Comparison of ENCODE assay signal across 43 cellular contexts in the genomic region with DNA sequence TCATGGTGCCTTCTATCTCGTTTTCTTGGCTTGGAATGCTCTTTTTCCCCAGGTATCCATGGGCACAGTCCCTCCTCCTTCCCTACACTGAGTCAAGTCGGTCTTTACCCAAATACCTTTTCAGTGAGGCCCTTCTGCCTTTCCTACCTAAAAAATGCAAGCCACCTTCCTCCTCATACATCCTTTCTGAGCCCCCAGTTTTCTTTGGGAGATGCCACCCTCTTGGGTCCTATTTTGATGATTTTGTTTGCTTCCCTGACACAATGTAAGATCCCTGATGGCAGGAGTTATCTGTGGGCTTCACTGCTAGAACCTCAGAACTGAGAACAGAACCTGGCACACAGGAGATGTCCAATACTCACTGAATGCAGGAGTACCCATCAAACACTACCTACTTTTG. TPM values are rescaled to one million over a fixed set of nuclear protein-coding genes. Genes with fewer than 3 reads are reported as not detected.
"Had no signal": no experiment of that assay in that cellular context is flagged by ENCODE, and none has a peak within 500 bp of the region (broad histone marks: within the 10 kb centered on the region; RNA-seq: fewer than 3 reads in every experiment).

No MANE protein-coding gene starts in this region.

- H3K27me3 Mint-ChIP-seq: activated naive CD4-positive, alpha-beta T cell treated with anti-CD3 and anti-CD28 coated beads, Interleukin-2, amount 10 ng/mL, durations not matched to agents 7 days and 5 days; activated naive CD8-positive, alpha-beta T cell treated with anti-CD3 and anti-CD28 coated beads, Interleukin-2, amount 10 ng/mL, durations not matched to agents 7 days and 5 days; brain had no signal

- H3K36me3 ChIP-seq: adrenal gland, ascending aorta, brain microvascular endothelial cell, breast epithelium, cardiac muscle cell had no signal

- ATAC-seq: activated naive CD4-positive, alpha-beta T cell treated with anti-CD3 and anti-CD28 coated beads, Interleukin-2, amount 50 U/mL, for 72 hours; activated naive CD8-positive, alpha-beta T cell treated with anti-CD3 and anti-CD28 coated beads, Interleukin-2, amount 50 U/mL, for 24 hours; activated T-cell treated with anti-CD3 and anti-CD28 coated beads, Interleukin-2, amount 50 U/mL, for 4 hours; activated T-cell treated with anti-CD3 and anti-CD28 coated beads, Interleukin-2, amount 50 U/mL, for 72 hours; activated T-helper 17 cell treated with anti-CD3 and anti-CD28 coated beads, Interleukin-2, amount 50 U/mL, for 72 hours; body of pancreas had no signal

- H3K4me1 ChIP-seq: adrenal gland, ascending aorta, body of pancreas, breast epithelium had no signal

- H3K27ac Mint-ChIP-seq: activated naive CD4-positive, alpha-beta T cell treated with anti-CD3 and anti-CD28 coated beads for 36 hours; activated naive CD4-positive, alpha-beta T cell treated with anti-CD3 and anti-CD28 coated beads, Interleukin-2, amount 10 ng/mL, durations not matched to agents 7 days and 5 days; activated naive CD4-positive, alpha-beta T cell treated with anti-CD3 and anti-CD28 coated beads, Interleukin-2, amount 50 U/mL, for 24 hours; activated naive CD4-positive, alpha-beta T cell treated with anti-CD3 and anti-CD28 coated beads, Interleukin-2, amount 50 U/mL, for 72 hours; activated naive CD8-positive, alpha-beta T cell; activated naive CD8-positive, alpha-beta T cell treated with anti-CD3 and anti-CD28 coated beads for 36 hours; activated naive CD8-positive, alpha-beta T cell treated with anti-CD3 and anti-CD28 coated beads, Interleukin-2, amount 10 ng/mL, durations not matched to agents 7 days and 5 days; activated naive CD8-positive, alpha-beta T cell treated with anti-CD3 and anti-CD28 coated beads, Interleukin-2, amount 50 U/mL, for 24 hours; activated T-cell treated with anti-CD3 and anti-CD28 coated beads, Interleukin-2, amount 50 U/mL, for 24 hours; activated T-cell treated with anti-CD3 and anti-CD28 coated beads, Interleukin-2, amount 50 U/mL, for 72 hours; activated T-helper 1 cell treated with anti-CD3 and anti-CD28 coated beads, Interleukin-12 subunit alpha, Interleukin-12 subunit beta, Interleukin-2, Interleukin-4 antibody, amounts not matched to agents 30 ng/mL and 10 ng/mL and 1 ng/mL, durations not matched to agents 14 hours and 24 hours and 36 hours; activated T-helper 17 cell treated with anti-CD3 and anti-CD28 coated beads, Interleukin-2, amount 50 U/mL, for 72 hours; activated T-helper 2 cell treated with anti-CD3 and anti-CD28 coated beads, Interferon-gamma antibody, Interleukin-2, Interleukin-4, amounts not matched to agents 10 μg/mL and 5 μg/mL and 100 μg/mL, durations not matched to agents 14 hours and 24 hours and 36 hours; brain had no signal

- H3K4me1 Mint-ChIP-seq: activated naive CD4-positive, alpha-beta T cell treated with anti-CD3 and anti-CD28 coated beads, Interleukin-2, amount 10 ng/mL, durations not matched to agents 7 days and 5 days; activated naive CD4-positive, alpha-beta T cell treated with anti-CD3 and anti-CD28 coated beads, Interleukin-2, amount 50 U/mL, for 24 hours; activated naive CD8-positive, alpha-beta T cell treated with anti-CD3 and anti-CD28 coated beads for 36 hours; activated naive CD8-positive, alpha-beta T cell treated with anti-CD3 and anti-CD28 coated beads, Interleukin-2, amount 10 ng/mL, durations not matched to agents 7 days and 5 days; activated naive CD8-positive, alpha-beta T cell treated with anti-CD3 and anti-CD28 coated beads, Interleukin-2, amount 50 U/mL, for 24 hours; activated T-helper 17 cell treated with anti-CD3 and anti-CD28 coated beads, Interleukin-2, amount 50 U/mL, for 72 hours; brain; central memory CD8-positive, alpha-beta T cell had no signal

- H3K9me3 ChIP-seq: adrenal gland, ascending aorta, body of pancreas had no signal

- H3K27ac ChIP-seq: adrenal gland, ascending aorta, body of pancreas, brain microvascular endothelial cell, breast epithelium, cardiac muscle cell had no signal

- H3K4me3 Mint-ChIP-seq: activated naive CD4-positive, alpha-beta T cell treated with anti-CD3 and anti-CD28 coated beads for 36 hours; activated naive CD4-positive, alpha-beta T cell treated with anti-CD3 and anti-CD28 coated beads, Interleukin-2, amount 10 ng/mL, durations not matched to agents 7 days and 5 days; activated naive CD4-positive, alpha-beta T cell treated with anti-CD3 and anti-CD28 coated beads, Interleukin-2, amount 50 U/mL, for 24 hours; activated naive CD8-positive, alpha-beta T cell; activated naive CD8-positive, alpha-beta T cell treated with anti-CD3 and anti-CD28 coated beads for 36 hours; activated naive CD8-positive, alpha-beta T cell treated with anti-CD3 and anti-CD28 coated beads, Interleukin-2, amount 10 ng/mL, durations not matched to agents 7 days and 5 days; activated naive CD8-positive, alpha-beta T cell treated with anti-CD3 and anti-CD28 coated beads, Interleukin-2, amount 50 U/mL, for 24 hours; activated T-cell treated with anti-CD3 and anti-CD28 coated beads, Interleukin-2, amount 50 U/mL, for 24 hours; activated T-cell treated with anti-CD3 and anti-CD28 coated beads, Interleukin-2, amount 50 U/mL, for 4 hours; activated T-cell treated with anti-CD3 and anti-CD28 coated beads, Interleukin-2, amount 50 U/mL, for 72 hours; activated T-helper 1 cell treated with anti-CD3 and anti-CD28 coated beads, Interleukin-12 subunit alpha, Interleukin-12 subunit beta, Interleukin-2, Interleukin-4 antibody, amounts not matched to agents 30 ng/mL and 10 ng/mL and 1 ng/mL, durations not matched to agents 14 hours and 24 hours and 36 hours; activated T-helper 17 cell treated with anti-CD3 and anti-CD28 coated beads, Interleukin-2, amount 50 U/mL, for 72 hours; brain; central memory CD8-positive, alpha-beta T cell had no signal

- H3K27me3 ChIP-seq: adrenal gland, ascending aorta, body of pancreas, brain microvascular endothelial cell, breast epithelium, cardiac muscle cell had no signal

- H3K4me3 ChIP-seq: adrenal gland, ascending aorta, body of pancreas, breast epithelium, cardiac muscle cell had no signal

- DNase-seq: activated effector memory CD4-positive, alpha-beta T cell treated with anti-CD3 and anti-CD28 coated beads, Interleukin-2, amount 50 U/mL, for 16 hours; activated effector memory CD4-positive, alpha-beta T cell treated with Interleukin-2 at 50 U/mL for 16 hours; activated gamma-delta T cell; activated gamma-delta T cell treated with Interleukin-2 at 50 U/mL for 16 hours; activated naive CD4-positive, alpha-beta T cell; activated naive CD4-positive, alpha-beta T cell treated with anti-CD3 and anti-CD28 coated beads for 36 hours; activated naive CD4-positive, alpha-beta T cell treated with anti-CD3 and anti-CD28 coated beads, Interleukin-2, amount 10 ng/mL, durations not matched to agents 7 days and 5 days; activated naive CD4-positive, alpha-beta T cell treated with anti-CD3 and anti-CD28 coated beads, Interleukin-2, amount 50 U/mL, for 16 hours; activated naive CD4-positive, alpha-beta T cell treated with Interleukin-2 at 50 U/mL for 16 hours; activated naive CD8-positive, alpha-beta T cell treated with anti-CD3 and anti-CD28 coated beads for 36 hours; activated naive CD8-positive, alpha-beta T cell treated with anti-CD3 and anti-CD28 coated beads, Interleukin-2, amount 10 ng/mL, durations not matched to agents 7 days and 5 days; activated naive CD8-positive, alpha-beta T cell treated with anti-CD3 and anti-CD28 coated beads, Interleukin-2, amount 50 U/mL, for 24 hours; activated T-cell treated with anti-CD3 and anti-CD28 coated beads for 4 hours; activated T-cell treated with anti-CD3 and anti-CD28 coated beads, Interleukin-2, amount 50 U/mL, for 1 hour; activated T-cell treated with anti-CD3 and anti-CD28 coated beads, Interleukin-2, amount 50 U/mL, for 24 hours; activated T-cell treated with anti-CD3 and anti-CD28 coated beads, Interleukin-2, amount 50 U/mL, for 4 hours; activated T-cell treated with anti-CD3 and anti-CD28 coated beads, Interleukin-2, amount 50 U/mL, for 48 hours; activated T-cell treated with anti-CD3 and anti-CD28 coated beads, Interleukin-2, amount 50 U/mL, for 72 hours; adrenal gland; amniotic stem cell; amygdala; anterior cingulate cortex; aorta; body of pancreas; brain microvascular endothelial cell; caudate nucleus; central memory CD4-positive, alpha-beta T cell; cerebellar nuclear complex had no signal

- H3K36me3 Mint-ChIP-seq: activated naive CD4-positive, alpha-beta T cell treated with anti-CD3 and anti-CD28 coated beads, Interleukin-2, amount 10 ng/mL, durations not matched to agents 7 days and 5 days; activated naive CD8-positive, alpha-beta T cell treated with anti-CD3 and anti-CD28 coated beads for 36 hours; activated naive CD8-positive, alpha-beta T cell treated with anti-CD3 and anti-CD28 coated beads, Interleukin-2, amount 10 ng/mL, durations not matched to agents 7 days and 5 days; brain had no signal

RNA-seq across cellular contexts. Expression of gene NLRP13, which starts 22.3 kb away (rescaled TPM):
- total RNA-seq: activated naive CD4-positive, alpha-beta T cell treated with anti-CD3 and anti-CD28 coated beads for 36 hours; activated naive CD4-positive, alpha-beta T cell treated with anti-CD3 and anti-CD28 coated beads, Interleukin-2, amount 50 U/mL, for 72 hours; activated naive CD8-positive, alpha-beta T cell treated with anti-CD3 and anti-CD28 coated beads for 36 hours; activated naive CD8-positive, alpha-beta T cell treated with anti-CD3 and anti-CD28 coated beads, Interleukin-2, amount 10 ng/mL, durations not matched to agents 7 days and 5 days; activated T-cell treated with anti-CD3 and anti-CD28 coated beads, Interleukin-2, amount 50 U/mL, for 4 hours; activated T-cell treated with anti-CD3 and anti-CD28 coated beads, Interleukin-2, amount 50 U/mL, for 72 hours; activated T-helper 1 cell treated with anti-CD3 and anti-CD28 coated beads, Interleukin-12 subunit alpha, Interleukin-12 subunit beta, Interleukin-2, Interleukin-4 antibody, amounts not matched to agents 30 ng/mL and 10 ng/mL and 1 ng/mL, durations not matched to agents 14 hours and 24 hours and 36 hours; activated T-helper 17 cell treated with anti-CD3 and anti-CD28 coated beads, Interleukin-2, amount 50 U/mL, for 72 hours; activated T-helper 2 cell treated with anti-CD3 and anti-CD28 coated beads, Interferon-gamma antibody, Interleukin-2, Interleukin-4, amounts not matched to agents 10 μg/mL and 5 μg/mL and 100 μg/mL, durations not matched to agents 14 hours and 24 hours and 36 hours; adrenal gland; aorta; ascending aorta; astrocyte; body of pancreas; bronchial epithelial cell; cardiac muscle cell; cardiac septum; cerebellum had no signal

RNA-seq across cellular contexts. Expression of gene NLRP8, which starts 37.8 kb away (rescaled TPM):
- total RNA-seq: activated naive CD4-positive, alpha-beta T cell treated with anti-CD3 and anti-CD28 coated beads for 36 hours; activated naive CD4-positive, alpha-beta T cell treated with anti-CD3 and anti-CD28 coated beads, Interleukin-2, amount 50 U/mL, for 72 hours; activated naive CD8-positive, alpha-beta T cell treated with anti-CD3 and anti-CD28 coated beads for 36 hours; activated naive CD8-positive, alpha-beta T cell treated with anti-CD3 and anti-CD28 coated beads, Interleukin-2, amount 10 ng/mL, durations not matched to agents 7 days and 5 days; activated T-cell treated with anti-CD3 and anti-CD28 coated beads, Interleukin-2, amount 50 U/mL, for 4 hours; activated T-cell treated with anti-CD3 and anti-CD28 coated beads, Interleukin-2, amount 50 U/mL, for 72 hours; activated T-helper 1 cell treated with anti-CD3 and anti-CD28 coated beads, Interleukin-12 subunit alpha, Interleukin-12 subunit beta, Interleukin-2, Interleukin-4 antibody, amounts not matched to agents 30 ng/mL and 10 ng/mL and 1 ng/mL, durations not matched to agents 14 hours and 24 hours and 36 hours; activated T-helper 17 cell treated with anti-CD3 and anti-CD28 coated beads, Interleukin-2, amount 50 U/mL, for 72 hours; activated T-helper 2 cell treated with anti-CD3 and anti-CD28 coated beads, Interferon-gamma antibody, Interleukin-2, Interleukin-4, amounts not matched to agents 10 μg/mL and 5 μg/mL and 100 μg/mL, durations not matched to agents 14 hours and 24 hours and 36 hours; adrenal gland; aorta; ascending aorta; astrocyte; body of pancreas; bronchial epithelial cell; cardiac muscle cell; cardiac septum; cerebellum had no signal
